Comparison of ENCODE assay signal across 8 cellular contexts in the genomic region with DNA sequence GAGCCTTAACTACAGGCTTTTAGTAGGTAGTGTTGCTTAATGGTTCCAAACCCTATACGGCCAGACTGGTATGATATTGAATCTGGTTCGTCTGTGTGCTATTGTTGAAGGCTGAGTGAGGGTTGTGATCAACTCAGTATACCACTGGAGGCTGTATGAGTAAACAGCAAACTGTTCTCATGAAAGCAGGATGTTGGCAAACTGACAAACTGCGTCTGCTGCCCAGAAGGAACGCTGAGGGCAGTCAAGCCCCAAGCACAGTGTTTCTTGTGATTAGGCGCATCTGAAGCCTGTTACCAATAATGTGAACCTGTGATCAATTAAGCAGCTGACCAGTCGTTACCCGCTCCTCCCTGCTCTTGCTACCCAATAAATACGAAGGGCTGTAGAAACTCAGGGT.
DNase-seq lines count a peak whose midpoint lies in the region; ATAC-seq and TF ChIP-seq lines count a peak whose summit lies in the region.
"Not testable (repeated sequence)": the region's sequence is repeated elsewhere in the genome, so short reads cannot be mapped to it uniquely, and the experiment has no call there.

No MANE protein-coding gene starts in this region.

- TF ChIP-seq POLR2A in gastroesophageal sphincter (IDR thresholded peaks at IDR 0.05); gastrocnemius medialis (IDR thresholded peaks at IDR 0.05); uterus (IDR thresholded peaks at IDR 0.05): not testable (repeated sequence)

- not testable (repeated sequence) for TF ChIP-seq EP300 in gastroesophageal sphincter (IDR thresholded peaks at IDR 0.05)

- not testable (repeated sequence) for ATAC-seq in gastroesophageal sphincter, gastrocnemius medialis

- not testable (repeated sequence) for H3K27me3 ChIP-seq in adipocyte (replicated peaks; ENCODE audit: control insufficient read depth, insufficient read depth, low read length); dorsolateral prefrontal cortex; gastroesophageal sphincter; gastrocnemius medialis; uterus

- peak overlapping the region; percentile 35 for H3K4me3 ChIP-seq in adipocyte (ENCODE audit: low read length)
- peak overlapping the region in 51 of 59 donors; percentile 4 to 55 (median 34) for H3K4me3 ChIP-seq in dorsolateral prefrontal cortex
- H3K4me3 ChIP-seq in gastroesophageal sphincter: peak overlapping the region in 1 of 2 donors; percentile 8
- peak overlapping the region; percentile 20 to 43 (median 30) for H3K4me3 ChIP-seq in gastrocnemius medialis
- H3K4me3 ChIP-seq in uterus: not testable (repeated sequence)

- 36 to 37% methylated on average over 8 of the region's 8 CpGs for WGBS in gastroesophageal sphincter (ENCODE audit: low coverage in 1 of 2), 2 donors

- H3K4me1 ChIP-seq in adipocyte (ENCODE audit: control insufficient read depth, insufficient read depth, low read length) (peaks cover 27% of the 10 kb centered on the region), gastroesophageal sphincter (peaks cover 2 to 55% (median 11%) of the 10 kb centered on the region in 3 donors), gastrocnemius medialis (peaks cover 23 to 26% of the 10 kb centered on the region in 2 donors)
- H3K4me1 ChIP-seq in uterus: not testable (repeated sequence)

- intact Hi-C loops in dorsolateral prefrontal cortex (cut with DNase I); uterus (cut with DNase I; ENCODE audit: low total_unique reads): not testable (repeated sequence)
- intact Hi-C loops in gastrocnemius medialis (cut with DNase I; ENCODE audit: low total_unique reads): loop anchor here (2.0 kb wide), 1 partner anchor 89 kb away; no protein-coding TSS in a partner anchor

- DNase-seq in EL (peak; percentile 67), NCI-H2029 treated with DMSO at 0.1 percent for 48 hours (lab: John Stamatoyannopoulos, UW) (peak; percentile 23), adipocyte (ENCODE audit: low read depth) (peak; percentile 80), dorsolateral prefrontal cortex (peak in 2 of 10 donors; percentile 29 to 30), mucosa of gallbladder (ENCODE audit: low spot score) (peak; percentile 12), gastrocnemius medialis (peak; percentile 44 to 54), uterus (peak; percentile 42 to 56)

- in situ Hi-C loops in gastrocnemius medialis (cut with MboI; ENCODE audit: low sequenced_read_pairs in 4 of 4): not testable (repeated sequence)

- H3K27ac ChIP-seq in dorsolateral prefrontal cortex: peak overlapping the region in 1 of 59 donors; percentile 18
- peak overlapping the region; percentile 77 to 87 (median 84) for H3K27ac ChIP-seq in gastroesophageal sphincter
- H3K27ac ChIP-seq in gastrocnemius medialis: peak overlapping the region; percentile 59 to 92 (median 87)
- peak overlapping the region; percentile 34 to 94 for H3K27ac ChIP-seq in uterus

- peak overlapping the region; percentile 50 for H3K9ac ChIP-seq in adipocyte (ENCODE audit: low read length)

- H3K9me3 ChIP-seq in adipocyte (ENCODE audit: control insufficient read depth, low read length); gastroesophageal sphincter; gastrocnemius medialis; uterus: not testable (repeated sequence)

- not testable (repeated sequence) for H3K36me3 ChIP-seq in adipocyte (ENCODE audit: control insufficient read depth, insufficient read depth, low read length, severe bottlenecking); gastroesophageal sphincter; gastrocnemius medialis; uterus

- not testable (repeated sequence) for TF ChIP-seq CTCF in dorsolateral prefrontal cortex (IDR thresholded peaks at IDR 0.05 in 54 of 56, conservative IDR thresholded peaks at IDR 0.05 in 2 of 56; ENCODE audit: low read depth in 1 of 56, partially characterized antibody in 56 of 56); gastroesophageal sphincter (IDR thresholded peaks at IDR 0.05); uterus (IDR thresholded peaks at IDR 0.05)
- TF ChIP-seq CTCF in gastrocnemius medialis (IDR thresholded peaks at IDR 0.05 in 4 of 5, conservative IDR thresholded peaks at IDR 0.05 in 1 of 5): peak in 1 of 5 experiments; percentile 20
